2 cellular contexts compared by ENCODE assay signal in genomic region chr11:2950825-2951224, GRCh38.
TF ChIP-seq lines count a peak whose summit lies in the region.

No MANE protein-coding gene starts in this region.

TF ChIP-seq in SK-N-SH, 30 proteins besides CTCF, POLR2A, EP300 and RAD21:
- TF ChIP-seq MAX (IDR thresholded peaks at IDR 0.05; ENCODE audit: low read depth) (no peak), CHD2 (IDR thresholded peaks at IDR 0.05; ENCODE audit: low read length, partially characterized antibody) (no peak), GATA2 (CRISPR knock-in tag; IDR thresholded peaks at IDR 0.05) (no peak), POLR2AphosphoS5 (IDR thresholded peaks at IDR 0.05; ENCODE audit: low read depth, low read length) (no peak), GABPA (IDR thresholded peaks at IDR 0.05; ENCODE audit: low read depth) (no peak), JUND (IDR thresholded peaks at IDR 0.05) (no peak), TCF12 (IDR thresholded peaks at IDR 0.05) (no peak), ZBTB33 (IDR thresholded peaks at IDR 0.05; ENCODE audit: borderline replicate concordance, low read depth) (no peak)

TF ChIP-seq in SK-N-SH treated with all-trans-retinoic acid at 6 μM for 48 hours, 23 proteins besides CTCF, POLR2A, EP300 and RAD21:
- TF ChIP-seq ZFP3 (CRISPR knock-in tag; IDR thresholded peaks at IDR 0.05) (no peak), PPARA (CRISPR knock-in tag; IDR thresholded peaks at IDR 0.05; ENCODE audit: borderline replicate concordance) (no peak), PATZ1 (CRISPR knock-in tag; IDR thresholded peaks at IDR 0.05; ENCODE audit: borderline replicate concordance) (no peak), ZC3H10 (CRISPR knock-in tag; IDR thresholded peaks at IDR 0.05) (no peak), ESRRG (CRISPR knock-in tag; IDR thresholded peaks at IDR 0.05) (no peak), RARB (CRISPR knock-in tag; IDR thresholded peaks at IDR 0.05) (no peak)
TF ChIP-seq in SK-N-SH treated with all-trans-retinoic acid at 6 μM for 48 hours: peak in this region for 0.
